ENCODE assay signal across 13 cellular contexts in the genomic region with DNA sequence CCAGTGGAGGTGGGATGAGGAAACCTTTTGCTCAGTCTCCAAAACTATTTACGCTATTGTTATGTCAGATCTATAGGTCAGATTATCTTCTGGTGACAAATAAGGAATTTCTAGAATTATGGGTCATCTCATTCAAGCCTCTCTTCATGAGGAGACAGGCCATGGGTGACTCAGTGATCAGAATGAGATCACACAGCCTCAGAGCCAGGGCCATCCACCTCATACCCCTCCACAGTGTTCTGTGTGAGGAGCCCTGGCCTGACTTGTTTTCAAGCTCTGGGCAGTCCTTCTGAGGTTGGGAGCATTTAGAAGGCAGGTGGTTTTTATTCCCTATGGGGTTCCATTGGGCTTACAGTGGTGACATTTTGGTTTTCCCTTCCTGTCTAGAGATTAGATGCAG. TPM values are rescaled to one million over a fixed set of nuclear protein-coding genes. Genes with fewer than 3 reads are reported as not detected.
DNase-seq lines count a peak whose midpoint lies in the region; ATAC-seq lines count a peak whose summit lies in the region.
"Had no signal": no experiment of that assay in that cellular context is flagged by ENCODE, and none has a peak within 500 bp of the region (broad histone marks: within the 10 kb centered on the region; RNA-seq: fewer than 3 reads in every experiment).

No MANE protein-coding gene starts in this region.

- intact Hi-C loops in right cardiac atrium (cut with DNase I): no loop called here

- WGBS in right cardiac atrium: 96% methylated on average over 1 of the region's 1 CpG

- peaks cover 9 to 43% (median 30%) of the 10 kb centered on the region in 5 donors for H3K36me3 ChIP-seq in subcutaneous abdominal adipose tissue (ENCODE audit: control insufficient read depth in 5 of 5, insufficient read depth in 5 of 5, low read length in 5 of 5)
- H3K36me3 ChIP-seq in SJCRH30: no peaks in the 10 kb centered on the region

- no peak overlapping the region for H3K4me3 Mint-ChIP-seq in activated CD4-positive, alpha-beta T cell treated with anti-CD3 and anti-CD28 coated beads, Interleukin-2, amount 10 ng/mL, durations not matched to agents 7 days and 5 days
- H3K4me3 Mint-ChIP-seq in activated T-helper 17 cell treated with anti-CD3 and anti-CD28 coated beads, Interleukin-2, amount 50 U/mL, for 72 hours: peak overlapping the region; percentile 37
- H3K4me3 Mint-ChIP-seq: dendritic cell treated with granulocyte-macrophage colony-stimulating factor and Interleukin-4, amounts not matched to agents 40 ng/mL and 50 ng/mL, for 4 days had no signal

- no peak overlapping the region for H3K9ac ChIP-seq in subcutaneous abdominal adipose tissue (ENCODE audit: low read length in 5 of 5)

- peaks cover 57% of the 10 kb centered on the region for H3K36me3 Mint-ChIP-seq in activated CD4-positive, alpha-beta T cell treated with anti-CD3 and anti-CD28 coated beads, Interleukin-2, amount 10 ng/mL, durations not matched to agents 7 days and 5 days (ENCODE audit: low read depth)
- H3K36me3 Mint-ChIP-seq in activated T-helper 17 cell treated with anti-CD3 and anti-CD28 coated beads, Interleukin-2, amount 50 U/mL, for 72 hours (ENCODE audit: low read depth): peaks cover 28% of the 10 kb centered on the region

- H3K4me1 Mint-ChIP-seq in activated CD4-positive, alpha-beta T cell treated with anti-CD3 and anti-CD28 coated beads, Interleukin-2, amount 10 ng/mL, durations not matched to agents 7 days and 5 days: peaks cover 77% of the 10 kb centered on the region
- H3K4me1 Mint-ChIP-seq in activated T-helper 17 cell treated with anti-CD3 and anti-CD28 coated beads, Interleukin-2, amount 50 U/mL, for 72 hours: peaks cover 59% of the 10 kb centered on the region

- DNase-seq in activated CD4-positive, alpha-beta T cell treated with anti-CD3 and anti-CD28 coated beads, Interleukin-2, amount 10 ng/mL, durations not matched to agents 7 days and 5 days: no peak
- DNase-seq in activated CD4-positive, alpha-beta T cell treated with anti-CD3 and anti-CD28 coated beads, Interleukin-2, amount 50 U/mL, for 4 hours: no peak
- DNase-seq in right cardiac atrium: no peak
- DNase-seq in SJCRH30: no peak
- DNase-seq: NCI-H345; stimulated activated CD4-positive, alpha-beta T cell treated with anti-CD3 and anti-CD28 coated beads, Interleukin-2, amount 100 ng/mL, for 24 hours had no signal

- peak overlapping the region; percentile 13 for H3K27ac ChIP-seq in right cardiac atrium (ENCODE audit: low read length)
- H3K27ac ChIP-seq in subcutaneous abdominal adipose tissue (ENCODE audit: low read depth, low read length): peak overlapping the region; percentile 25
- no peak overlapping the region for H3K27ac ChIP-seq in SJCRH30
- H3K27ac ChIP-seq: HL-60, VCaP had no signal

- POLR2A ChIA-PET in activated CD4-positive, alpha-beta T cell treated with anti-CD3 and anti-CD28 coated beads, Interleukin-2, amount 10 ng/mL, durations not matched to agents 7 days and 5 days (lab: Charles Lee): no interaction called here

- no peaks in the 10 kb centered on the region for H3K9me3 ChIP-seq in right cardiac atrium (ENCODE audit: control insufficient read depth, low read length)
- H3K9me3 ChIP-seq in subcutaneous abdominal adipose tissue (ENCODE audit: control insufficient read depth in 5 of 5, low read length in 5 of 5): no peaks in the 10 kb centered on the region
- no peaks in the 10 kb centered on the region for H3K9me3 ChIP-seq in SJCRH30 (replicated peaks)

- peaks cover 24% of the 10 kb centered on the region for H3K9me3 Mint-ChIP-seq in activated CD4-positive, alpha-beta T cell treated with anti-CD3 and anti-CD28 coated beads, Interleukin-2, amount 10 ng/mL, durations not matched to agents 7 days and 5 days
- H3K9me3 Mint-ChIP-seq in activated T-helper 17 cell treated with anti-CD3 and anti-CD28 coated beads, Interleukin-2, amount 50 U/mL, for 72 hours: no peaks in the 10 kb centered on the region
- H3K9me3 Mint-ChIP-seq: dendritic cell treated with granulocyte-macrophage colony-stimulating factor and Interleukin-4, amounts not matched to agents 40 ng/mL and 50 ng/mL, for 4 days had no signal

- ATAC-seq in activated T-helper 17 cell treated with anti-CD3 and anti-CD28 coated beads, Interleukin-2, amount 50 U/mL, for 72 hours (replicated peaks): peak; percentile 70
- ATAC-seq in right cardiac atrium: peak in 1 of 2 donors; percentile 57
- no peak for ATAC-seq in GM18498 (IDR thresholded peaks at IDR 0.05; ENCODE audit: unreplicated experiment)
- no peak for ATAC-seq in HG02973 (IDR thresholded peaks at IDR 0.05; ENCODE audit: unreplicated experiment)

- H3K4me1 ChIP-seq in right cardiac atrium (ENCODE audit: control insufficient read depth, insufficient read depth, low read length): peaks cover 41% of the 10 kb centered on the region
- peaks cover 19 to 42% (median 39%) of the 10 kb centered on the region in 5 donors for H3K4me1 ChIP-seq in subcutaneous abdominal adipose tissue (ENCODE audit: control insufficient read depth in 5 of 5, insufficient read depth in 5 of 5, low read length in 5 of 5)
- H3K4me1 ChIP-seq in SJCRH30: peaks cover 54% of the 10 kb centered on the region

- CTCF ChIA-PET in activated CD4-positive, alpha-beta T cell treated with anti-CD3 and anti-CD28 coated beads, Interleukin-2, amount 10 ng/mL, durations not matched to agents 7 days and 5 days (lab: Charles Lee): interaction anchor here (2.1 kb wide), 1 partner anchor 11 kb away, joined by 11 read pairs; no protein-coding TSS in a partner anchor

- peak overlapping the region; percentile 22 for H3K27ac Mint-ChIP-seq in activated CD4-positive, alpha-beta T cell treated with anti-CD3 and anti-CD28 coated beads, Interleukin-2, amount 10 ng/mL, durations not matched to agents 7 days and 5 days
- H3K27ac Mint-ChIP-seq in activated T-helper 17 cell treated with anti-CD3 and anti-CD28 coated beads, Interleukin-2, amount 50 U/mL, for 72 hours: peak overlapping the region; percentile 76
- H3K27ac Mint-ChIP-seq: dendritic cell treated with granulocyte-macrophage colony-stimulating factor and Interleukin-4, amounts not matched to agents 40 ng/mL and 50 ng/mL, for 4 days had no signal

- H3K27me3 ChIP-seq in right cardiac atrium (ENCODE audit: control insufficient read depth, insufficient read depth) (no peaks in the 10 kb centered on the region), subcutaneous abdominal adipose tissue (ENCODE audit: control insufficient read depth in 5 of 5, insufficient read depth in 4 of 5, low read length in 5 of 5) (no peaks in the 10 kb centered on the region), SJCRH30 (no peaks in the 10 kb centered on the region)

- no peaks in the 10 kb centered on the region for H3K27me3 Mint-ChIP-seq in activated CD4-positive, alpha-beta T cell treated with anti-CD3 and anti-CD28 coated beads, Interleukin-2, amount 10 ng/mL, durations not matched to agents 7 days and 5 days
- no peaks in the 10 kb centered on the region for H3K27me3 Mint-ChIP-seq in activated T-helper 17 cell treated with anti-CD3 and anti-CD28 coated beads, Interleukin-2, amount 50 U/mL, for 72 hours
- H3K27me3 Mint-ChIP-seq: dendritic cell treated with granulocyte-macrophage colony-stimulating factor and Interleukin-4, amounts not matched to agents 40 ng/mL and 50 ng/mL, for 4 days had no signal

- H3K4me3 ChIP-seq in right cardiac atrium (ENCODE audit: low read length): no peak overlapping the region
- H3K4me3 ChIP-seq in subcutaneous abdominal adipose tissue (ENCODE audit: low read depth in 1 of 5, low read length in 5 of 5): no peak overlapping the region
- H3K4me3 ChIP-seq in SJCRH30: no peak overlapping the region

RNA-seq across cellular contexts. Expression of gene YPEL2, which starts 26.5 kb away (rescaled TPM):
- 10 to 100 TPM in 1 of 2 experiments, 1 to 10 TPM in 1; 9.4 to 13.2 TPM for total RNA-seq in activated CD4-positive, alpha-beta T cell treated with anti-CD3 and anti-CD28 coated beads, Interleukin-2, amount 10 ng/mL, durations not matched to agents 7 days and 5 days
- 10 to 100 TPM; 11.6 to 20.0 TPM for total RNA-seq in activated T-helper 17 cell treated with anti-CD3 and anti-CD28 coated beads, Interleukin-2, amount 50 U/mL, for 72 hours
- total RNA-seq in right cardiac atrium: 10 to 100 TPM; 14.5 to 33.9 (median 23.2) TPM
- 12.5 TPM for polyA plus RNA-seq in right cardiac atrium
- total RNA-seq in SJCRH30 (2014; rRNA removed; shearing (Covaris generic)): 1.6 and 1.8 TPM in 2 replicates
